ENCODE assay signal across 2 cellular contexts in the genomic region with DNA sequence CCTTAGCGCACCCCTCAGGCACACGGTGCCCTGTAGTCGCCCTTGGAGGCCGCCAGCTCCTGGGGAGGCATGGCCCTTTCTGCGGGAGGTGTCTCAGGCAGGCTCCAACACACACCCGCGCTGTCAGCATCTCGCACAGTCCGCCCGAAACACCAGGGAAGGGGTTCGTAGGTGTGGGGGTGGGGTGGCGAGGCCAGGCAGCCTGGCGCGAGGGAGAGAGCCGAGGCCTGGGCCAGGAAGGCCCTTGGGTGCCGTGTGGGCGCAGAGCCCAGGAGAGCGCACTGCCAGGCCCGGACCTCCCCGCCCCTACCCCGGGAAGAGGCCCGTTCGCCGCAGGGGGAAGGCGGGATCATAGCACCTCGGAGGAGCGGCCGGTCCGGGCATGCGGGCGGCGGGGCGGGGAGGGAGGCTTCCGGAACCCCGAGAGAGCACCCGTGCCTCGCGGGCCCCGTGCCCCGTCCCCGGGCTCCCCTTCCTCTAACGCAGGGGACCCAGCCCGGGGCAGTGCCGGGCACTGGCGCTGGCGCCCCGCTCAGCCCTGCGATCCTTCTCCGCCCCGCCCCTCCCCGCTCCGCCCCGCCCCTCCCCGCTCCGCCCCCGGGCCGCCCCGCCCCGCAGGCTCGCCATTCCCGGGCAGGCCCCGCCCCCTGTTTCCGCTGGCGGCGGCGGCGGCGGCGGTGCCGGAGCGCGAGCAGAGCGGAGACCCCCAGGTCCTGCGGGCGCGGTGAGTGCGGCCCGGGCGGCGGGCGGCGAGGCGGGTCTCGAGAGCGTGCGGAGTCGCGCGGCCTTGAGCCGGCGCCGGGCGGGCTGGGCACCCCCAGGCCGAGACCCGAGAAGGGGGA.
A peak's percentile ranks its signal among the peaks of the same experiment; 100 is the strongest.
TF ChIP-seq lines count a peak whose summit lies in the region.

A gene with protein sequence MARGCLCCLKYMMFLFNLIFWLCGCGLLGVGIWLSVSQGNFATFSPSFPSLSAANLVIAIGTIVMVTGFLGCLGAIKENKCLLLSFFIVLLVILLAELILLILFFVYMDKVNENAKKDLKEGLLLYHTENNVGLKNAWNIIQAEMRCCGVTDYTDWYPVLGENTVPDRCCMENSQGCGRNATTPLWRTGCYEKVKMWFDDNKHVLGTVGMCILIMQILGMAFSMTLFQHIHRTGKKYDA (plus strand): TSS at position 650 of the 842 bp plus-strand sequence. CDS start 123,815 bp downstream, outside the sequence.

TF ChIP-seq in HCT116, 20 proteins besides CTCF, POLR2A, EP300 and RAD21:
- TF ChIP-seq POLR2AphosphoS5 (IDR thresholded peaks at IDR 0.05; ENCODE audit: low read depth, low read length) (peak; percentile 86), FOSL1 (IDR thresholded peaks at IDR 0.05; ENCODE audit: low read depth) (no peak), ZFX (IDR thresholded peaks at IDR 0.05) (peak; percentile 91)

TF ChIP-seq in HepG2, 621 proteins besides CTCF, POLR2A, EP300 and RAD21 (continues in another document):
- TF ChIP-seq HDAC1 (CRISPR knock-in tag; IDR thresholded peaks at IDR 0.05) (peak; percentile 49; the same call in 1 of the 2 replicates), JUND (CRISPR knock-in tag; IDR thresholded peaks at IDR 0.05) (peak; percentile 60; the same call in 1 of the 2 replicates), RXRB (CRISPR knock-in tag; IDR thresholded peaks at IDR 0.05; ENCODE audit: borderline replicate concordance) (peak; percentile 19; the same call in 1 of the 2 replicates), HOXA3 (CRISPR knock-in tag; IDR thresholded peaks at IDR 0.05) (0 out of 2 replicates have a peak, but pooled peaks have one; percentile 24), ZFX (CRISPR knock-in tag; IDR thresholded peaks at IDR 0.05; ENCODE audit: low read depth) (peak; percentile 94), ZSCAN25 (CRISPR knock-in tag; IDR thresholded peaks at IDR 0.05) (peak; percentile 82), ZNF709 (CRISPR knock-in tag; IDR thresholded peaks at IDR 0.05) (peak; percentile 50; the same call in 1 of the 2 replicates), CAMTA2 (CRISPR knock-in tag; IDR thresholded peaks at IDR 0.05; ENCODE audit: borderline replicate concordance) (peak; percentile 42; the same call in 1 of the 2 replicates), GABPB1 (CRISPR knock-in tag; IDR thresholded peaks at IDR 0.05) (peak; percentile 61; the same call in 1 of the 2 replicates), ZNF274 (CRISPR knock-in tag; IDR thresholded peaks at IDR 0.05) (peak; percentile 85; the same call in 1 of the 2 replicates), ZBTB38 (CRISPR knock-in tag; IDR thresholded peaks at IDR 0.05) (0 out of 2 replicates have a peak, but pooled peaks have one; percentile 14), TEAD3 (CRISPR knock-in tag; optimal IDR thresholded peaks at IDR 0.05; ENCODE audit: borderline replicate concordance) (peak; percentile 28), ZBTB39 (CRISPR knock-in tag; IDR thresholded peaks at IDR 0.05) (no peak), MYC (CRISPR knock-in tag; IDR thresholded peaks at IDR 0.05; ENCODE audit: borderline replicate concordance) (peak; percentile 50), KAT8 (CRISPR knock-in tag; IDR thresholded peaks at IDR 0.05) (peak; percentile 57; the same call in 1 of the 2 replicates), HDAC2 (CRISPR knock-in tag; IDR thresholded peaks at IDR 0.05) (peak; percentile 47; the same call in 1 of the 2 replicates), ZNF205 (CRISPR knock-in tag; IDR thresholded peaks at IDR 0.05) (0 out of 2 replicates have a peak, but pooled peaks have one; percentile 47), XRCC5 (optimal IDR thresholded peaks at IDR 0.05; ENCODE audit: low read length) (peak; percentile 62), ZNF446 (CRISPR knock-in tag; IDR thresholded peaks at IDR 0.05) (0 out of 2 replicates have a peak, but pooled peaks have one; percentile 52), DMAP1 (CRISPR knock-in tag; IDR thresholded peaks at IDR 0.05) (peak; percentile 25; the same call in 1 of the 2 replicates), ZBTB40 (IDR thresholded peaks at IDR 0.05) (no peak), ZBTB40 (CRISPR knock-in tag; IDR thresholded peaks at IDR 0.05) (peak; percentile 47), THAP11 (CRISPR knock-in tag; IDR thresholded peaks at IDR 0.05) (0 out of 2 replicates have a peak, but pooled peaks have one; percentile 15), REXO4 (CRISPR knock-in tag; IDR thresholded peaks at IDR 0.05; ENCODE audit: borderline replicate concordance) (no peak), MIER2 (CRISPR knock-in tag; IDR thresholded peaks at IDR 0.05) (no peak)
- TF ChIP-seq, protein P1, sequence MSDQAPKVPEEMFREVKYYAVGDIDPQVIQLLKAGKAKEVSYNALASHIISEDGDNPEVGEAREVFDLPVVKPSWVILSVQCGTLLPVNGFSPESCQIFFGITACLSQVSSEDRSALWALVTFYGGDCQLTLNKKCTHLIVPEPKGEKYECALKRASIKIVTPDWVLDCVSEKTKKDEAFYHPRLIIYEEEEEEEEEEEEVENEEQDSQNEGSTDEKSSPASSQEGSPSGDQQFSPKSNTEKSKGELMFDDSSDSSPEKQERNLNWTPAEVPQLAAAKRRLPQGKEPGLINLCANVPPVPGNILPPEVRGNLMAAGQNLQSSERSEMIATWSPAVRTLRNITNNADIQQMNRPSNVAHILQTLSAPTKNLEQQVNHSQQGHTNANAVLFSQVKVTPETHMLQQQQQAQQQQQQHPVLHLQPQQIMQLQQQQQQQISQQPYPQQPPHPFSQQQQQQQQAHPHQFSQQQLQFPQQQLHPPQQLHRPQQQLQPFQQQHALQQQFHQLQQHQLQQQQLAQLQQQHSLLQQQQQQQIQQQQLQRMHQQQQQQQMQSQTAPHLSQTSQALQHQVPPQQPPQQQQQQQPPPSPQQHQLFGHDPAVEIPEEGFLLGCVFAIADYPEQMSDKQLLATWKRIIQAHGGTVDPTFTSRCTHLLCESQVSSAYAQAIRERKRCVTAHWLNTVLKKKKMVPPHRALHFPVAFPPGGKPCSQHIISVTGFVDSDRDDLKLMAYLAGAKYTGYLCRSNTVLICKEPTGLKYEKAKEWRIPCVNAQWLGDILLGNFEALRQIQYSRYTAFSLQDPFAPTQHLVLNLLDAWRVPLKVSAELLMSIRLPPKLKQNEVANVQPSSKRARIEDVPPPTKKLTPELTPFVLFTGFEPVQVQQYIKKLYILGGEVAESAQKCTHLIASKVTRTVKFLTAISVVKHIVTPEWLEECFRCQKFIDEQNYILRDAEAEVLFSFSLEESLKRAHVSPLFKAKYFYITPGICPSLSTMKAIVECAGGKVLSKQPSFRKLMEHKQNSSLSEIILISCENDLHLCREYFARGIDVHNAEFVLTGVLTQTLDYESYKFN (CRISPR knock-in tag; conservative IDR thresholded peaks at IDR 0.05), result 0 out of 2 replicates have a peak, but pooled peaks have one; percentile 32
- TF ChIP-seq, protein P2, sequence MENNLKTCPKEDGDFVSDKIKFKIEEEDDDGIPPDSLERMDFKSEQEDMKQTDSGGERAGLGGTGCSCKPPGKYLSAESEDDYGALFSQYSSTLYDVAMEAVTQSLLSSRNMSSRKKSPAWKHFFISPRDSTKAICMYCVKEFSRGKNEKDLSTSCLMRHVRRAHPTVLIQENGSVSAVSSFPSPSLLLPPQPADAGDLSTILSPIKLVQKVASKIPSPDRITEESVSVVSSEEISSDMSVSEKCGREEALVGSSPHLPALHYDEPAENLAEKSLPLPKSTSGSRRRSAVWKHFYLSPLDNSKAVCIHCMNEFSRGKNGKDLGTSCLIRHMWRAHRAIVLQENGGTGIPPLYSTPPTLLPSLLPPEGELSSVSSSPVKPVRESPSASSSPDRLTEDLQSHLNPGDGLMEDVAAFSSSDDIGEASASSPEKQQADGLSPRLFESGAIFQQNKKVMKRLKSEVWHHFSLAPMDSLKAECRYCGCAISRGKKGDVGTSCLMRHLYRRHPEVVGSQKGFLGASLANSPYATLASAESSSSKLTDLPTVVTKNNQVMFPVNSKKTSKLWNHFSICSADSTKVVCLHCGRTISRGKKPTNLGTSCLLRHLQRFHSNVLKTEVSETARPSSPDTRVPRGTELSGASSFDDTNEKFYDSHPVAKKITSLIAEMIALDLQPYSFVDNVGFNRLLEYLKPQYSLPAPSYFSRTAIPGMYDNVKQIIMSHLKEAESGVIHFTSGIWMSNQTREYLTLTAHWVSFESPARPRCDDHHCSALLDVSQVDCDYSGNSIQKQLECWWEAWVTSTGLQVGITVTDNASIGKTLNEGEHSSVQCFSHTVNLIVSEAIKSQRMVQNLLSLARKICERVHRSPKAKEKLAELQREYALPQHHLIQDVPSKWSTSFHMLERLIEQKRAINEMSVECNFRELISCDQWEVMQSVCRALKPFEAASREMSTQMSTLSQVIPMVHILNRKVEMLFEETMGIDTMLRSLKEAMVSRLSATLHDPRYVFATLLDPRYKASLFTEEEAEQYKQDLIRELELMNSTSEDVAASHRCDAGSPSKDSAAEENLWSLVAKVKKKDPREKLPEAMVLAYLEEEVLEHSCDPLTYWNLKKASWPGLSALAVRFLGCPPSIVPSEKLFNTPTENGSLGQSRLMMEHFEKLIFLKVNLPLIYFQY (CRISPR knock-in tag; IDR thresholded peaks at IDR 0.05; ENCODE audit: borderline replicate concordance), result 0 out of 2 replicates have a peak, but pooled peaks have one; percentile 42
- TF ChIP-seq, protein P3, sequence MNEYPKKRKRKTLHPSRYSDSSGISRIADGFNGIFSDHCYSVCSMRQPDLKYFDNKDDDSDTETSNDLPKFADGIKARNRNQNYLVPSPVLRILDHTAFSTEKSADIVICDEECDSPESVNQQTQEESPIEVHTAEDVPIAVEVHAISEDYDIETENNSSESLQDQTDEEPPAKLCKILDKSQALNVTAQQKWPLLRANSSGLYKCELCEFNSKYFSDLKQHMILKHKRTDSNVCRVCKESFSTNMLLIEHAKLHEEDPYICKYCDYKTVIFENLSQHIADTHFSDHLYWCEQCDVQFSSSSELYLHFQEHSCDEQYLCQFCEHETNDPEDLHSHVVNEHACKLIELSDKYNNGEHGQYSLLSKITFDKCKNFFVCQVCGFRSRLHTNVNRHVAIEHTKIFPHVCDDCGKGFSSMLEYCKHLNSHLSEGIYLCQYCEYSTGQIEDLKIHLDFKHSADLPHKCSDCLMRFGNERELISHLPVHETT (CRISPR knock-in tag; conservative IDR thresholded peaks at IDR 0.05), result 0 out of 2 replicates have a peak, but pooled peaks have one; percentile 23
